In genomic region chr2:85239102-85239501, GRCh38 we compare ENCODE assay signal across 26 cellular contexts.
"Had no signal": no experiment of that assay in that cellular context is flagged by ENCODE, and none has a peak within 500 bp of the region (broad histone marks: within the 10 kb centered on the region; RNA-seq: fewer than 3 reads in every experiment).

No MANE protein-coding gene starts in this region.

- H3K36me3 ChIP-seq: adrenal gland, Peyer's patch had no signal

- H3K36me3 Mint-ChIP-seq: activated naive CD8-positive, alpha-beta T cell treated with anti-CD3 and anti-CD28 coated beads, Interleukin-2, amount 10 ng/mL, durations not matched to agents 7 days and 5 days had no signal

- H3K27me3 ChIP-seq: adrenal gland, Peyer's patch, SJCRH30 had no signal

- H3K9me2 ChIP-seq: SK-N-SH had no signal

- H3K9me3 ChIP-seq: adrenal gland, Peyer's patch, SJCRH30, SK-N-SH had no signal

- H3K4me2 ChIP-seq: SK-N-SH had no signal

- ATAC-seq: activated CD4-positive, alpha-beta T cell treated with anti-CD3 and anti-CD28 coated beads for 36 hours; activated CD8-positive, alpha-beta T cell treated with anti-CD3 and anti-CD28 coated beads for 36 hours had no signal

- H3K27ac Mint-ChIP-seq: activated CD4-positive, alpha-beta T cell treated with anti-CD3 and anti-CD28 coated beads for 36 hours; activated CD8-positive, alpha-beta T cell treated with anti-CD3 and anti-CD28 coated beads for 36 hours; activated naive CD8-positive, alpha-beta T cell treated with anti-CD3 and anti-CD28 coated beads, Interleukin-2, amount 10 ng/mL, durations not matched to agents 7 days and 5 days had no signal

- H3K27ac ChIP-seq: adrenal gland, Peyer's patch, SJCRH30, VCaP had no signal

- H3K4me1 ChIP-seq: SJCRH30 had no signal

- H3K4me1 Mint-ChIP-seq: central memory CD8-positive, alpha-beta T cell had no signal

- H3K4me3 Mint-ChIP-seq: activated CD4-positive, alpha-beta T cell treated with anti-CD3 and anti-CD28 coated beads for 36 hours; activated CD8-positive, alpha-beta T cell treated with anti-CD3 and anti-CD28 coated beads for 36 hours; activated naive CD8-positive, alpha-beta T cell treated with anti-CD3 and anti-CD28 coated beads, Interleukin-2, amount 10 ng/mL, durations not matched to agents 7 days and 5 days; central memory CD8-positive, alpha-beta T cell had no signal

- DNase-seq: activated CD4-positive, alpha-beta T cell treated with anti-CD3 and anti-CD28 coated beads for 36 hours; activated CD8-positive, alpha-beta memory T cell treated with anti-CD3 and anti-CD28 coated beads, Interleukin-2, amount 50 U/mL, for 4 hours; activated CD8-positive, alpha-beta T cell treated with anti-CD3 and anti-CD28 coated beads for 36 hours; activated naive CD4-positive, alpha-beta T cell treated with anti-CD3 and anti-CD28 coated beads, Interleukin-2, amount 50 U/mL, for 16 hours; activated naive CD8-positive, alpha-beta T cell treated with anti-CD3 and anti-CD28 coated beads, Interleukin-2, amount 10 ng/mL, durations not matched to agents 7 days and 5 days; activated T-cell treated with anti-CD3 and anti-CD28 coated beads, Interleukin-2, amount 50 U/mL, for 1 hour; adrenal gland; aorta; Karpas-422; MM.1S; NCI-H1105; NCI-H1436; NCI-H1694 treated with DMSO at 0.1 percent for 48 hours; NCI-H2029 treated with DMSO at 0.1 percent for 48 hours; NCI-H345; NCI-H510A treated with DMSO at 0.1 percent for 48 hours; NCI-H69; NK-92 treated with Interleukin-12 subunit alpha and Interleukin-12 subunit beta, amount 100 ng/mL, for 24 hours; OCI-M1; Peyer's patch; Right ventricle myocardium superior; SJCRH30; SK-N-SH; T-helper 1 cell had no signal

- H3K4me3 ChIP-seq: adrenal gland, Peyer's patch, SJCRH30 had no signal

- H3K9me3 Mint-ChIP-seq: activated CD8-positive, alpha-beta T cell treated with anti-CD3 and anti-CD28 coated beads for 36 hours; activated naive CD8-positive, alpha-beta T cell treated with anti-CD3 and anti-CD28 coated beads, Interleukin-2, amount 10 ng/mL, durations not matched to agents 7 days and 5 days; central memory CD8-positive, alpha-beta T cell had no signal

- H3K9ac ChIP-seq: SK-N-SH had no signal
